ENCODE assay signal across 1 cellular context in the genomic region with DNA sequence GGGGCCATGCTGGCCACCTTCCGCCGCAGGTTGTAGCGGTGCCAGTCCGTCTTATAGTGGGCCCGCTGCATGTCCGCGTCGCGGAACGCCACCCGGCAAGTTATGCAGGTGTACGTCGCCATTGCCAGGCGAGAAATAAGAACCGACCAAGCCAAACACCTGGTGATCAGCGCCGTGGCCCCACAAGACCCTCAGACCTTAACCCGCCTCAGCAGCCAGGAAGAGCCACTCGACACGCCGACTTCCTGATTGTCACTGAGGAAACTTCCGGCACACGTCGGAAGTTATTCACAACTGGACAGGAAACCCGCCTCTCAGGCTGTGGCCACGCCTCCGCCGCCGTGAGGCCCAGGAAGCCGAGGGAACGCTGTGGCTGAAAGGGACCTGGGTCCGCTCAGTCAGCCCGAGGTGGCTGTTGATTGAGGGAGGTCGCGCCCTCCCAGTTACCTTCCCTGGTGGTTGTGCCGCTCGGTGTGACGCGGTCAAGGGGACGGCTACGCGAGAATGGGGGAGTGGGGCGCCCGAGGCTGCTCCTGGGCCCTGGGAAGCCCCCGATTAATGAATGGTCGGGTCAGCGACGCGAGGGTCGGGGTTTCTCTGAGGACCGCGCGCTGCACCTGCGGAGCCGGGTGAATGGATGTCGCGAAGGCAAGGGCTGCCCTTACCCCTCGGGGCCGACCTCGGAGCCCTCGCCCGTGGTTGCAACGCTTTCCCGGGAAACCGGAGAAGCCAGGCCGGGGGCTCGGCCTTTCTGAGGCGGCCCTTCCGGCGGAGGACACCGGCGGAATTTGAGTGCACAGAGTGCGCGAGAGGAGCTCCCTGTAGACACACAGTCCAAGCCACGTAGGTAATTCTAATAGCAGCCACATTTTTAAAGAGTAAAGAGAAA.
TF ChIP-seq lines count a peak whose summit lies in the region.

A gene with protein sequence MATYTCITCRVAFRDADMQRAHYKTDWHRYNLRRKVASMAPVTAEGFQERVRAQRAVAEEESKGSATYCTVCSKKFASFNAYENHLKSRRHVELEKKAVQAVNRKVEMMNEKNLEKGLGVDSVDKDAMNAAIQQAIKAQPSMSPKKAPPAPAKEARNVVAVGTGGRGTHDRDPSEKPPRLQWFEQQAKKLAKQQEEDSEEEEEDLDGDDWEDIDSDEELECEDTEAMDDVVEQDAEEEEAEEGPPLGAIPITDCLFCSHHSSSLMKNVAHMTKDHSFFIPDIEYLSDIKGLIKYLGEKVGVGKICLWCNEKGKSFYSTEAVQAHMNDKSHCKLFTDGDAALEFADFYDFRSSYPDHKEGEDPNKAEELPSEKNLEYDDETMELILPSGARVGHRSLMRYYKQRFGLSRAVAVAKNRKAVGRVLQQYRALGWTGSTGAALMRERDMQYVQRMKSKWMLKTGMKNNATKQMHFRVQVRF (minus strand): TSS at position 257 of the 889 bp plus-strand sequence. CDS start 135 bp downstream, at position 122.

TF ChIP-seq in GM23338, 12 proteins besides CTCF, POLR2A, EP300 and RAD21 (continued from another document):
- TF ChIP-seq, protein P1, sequence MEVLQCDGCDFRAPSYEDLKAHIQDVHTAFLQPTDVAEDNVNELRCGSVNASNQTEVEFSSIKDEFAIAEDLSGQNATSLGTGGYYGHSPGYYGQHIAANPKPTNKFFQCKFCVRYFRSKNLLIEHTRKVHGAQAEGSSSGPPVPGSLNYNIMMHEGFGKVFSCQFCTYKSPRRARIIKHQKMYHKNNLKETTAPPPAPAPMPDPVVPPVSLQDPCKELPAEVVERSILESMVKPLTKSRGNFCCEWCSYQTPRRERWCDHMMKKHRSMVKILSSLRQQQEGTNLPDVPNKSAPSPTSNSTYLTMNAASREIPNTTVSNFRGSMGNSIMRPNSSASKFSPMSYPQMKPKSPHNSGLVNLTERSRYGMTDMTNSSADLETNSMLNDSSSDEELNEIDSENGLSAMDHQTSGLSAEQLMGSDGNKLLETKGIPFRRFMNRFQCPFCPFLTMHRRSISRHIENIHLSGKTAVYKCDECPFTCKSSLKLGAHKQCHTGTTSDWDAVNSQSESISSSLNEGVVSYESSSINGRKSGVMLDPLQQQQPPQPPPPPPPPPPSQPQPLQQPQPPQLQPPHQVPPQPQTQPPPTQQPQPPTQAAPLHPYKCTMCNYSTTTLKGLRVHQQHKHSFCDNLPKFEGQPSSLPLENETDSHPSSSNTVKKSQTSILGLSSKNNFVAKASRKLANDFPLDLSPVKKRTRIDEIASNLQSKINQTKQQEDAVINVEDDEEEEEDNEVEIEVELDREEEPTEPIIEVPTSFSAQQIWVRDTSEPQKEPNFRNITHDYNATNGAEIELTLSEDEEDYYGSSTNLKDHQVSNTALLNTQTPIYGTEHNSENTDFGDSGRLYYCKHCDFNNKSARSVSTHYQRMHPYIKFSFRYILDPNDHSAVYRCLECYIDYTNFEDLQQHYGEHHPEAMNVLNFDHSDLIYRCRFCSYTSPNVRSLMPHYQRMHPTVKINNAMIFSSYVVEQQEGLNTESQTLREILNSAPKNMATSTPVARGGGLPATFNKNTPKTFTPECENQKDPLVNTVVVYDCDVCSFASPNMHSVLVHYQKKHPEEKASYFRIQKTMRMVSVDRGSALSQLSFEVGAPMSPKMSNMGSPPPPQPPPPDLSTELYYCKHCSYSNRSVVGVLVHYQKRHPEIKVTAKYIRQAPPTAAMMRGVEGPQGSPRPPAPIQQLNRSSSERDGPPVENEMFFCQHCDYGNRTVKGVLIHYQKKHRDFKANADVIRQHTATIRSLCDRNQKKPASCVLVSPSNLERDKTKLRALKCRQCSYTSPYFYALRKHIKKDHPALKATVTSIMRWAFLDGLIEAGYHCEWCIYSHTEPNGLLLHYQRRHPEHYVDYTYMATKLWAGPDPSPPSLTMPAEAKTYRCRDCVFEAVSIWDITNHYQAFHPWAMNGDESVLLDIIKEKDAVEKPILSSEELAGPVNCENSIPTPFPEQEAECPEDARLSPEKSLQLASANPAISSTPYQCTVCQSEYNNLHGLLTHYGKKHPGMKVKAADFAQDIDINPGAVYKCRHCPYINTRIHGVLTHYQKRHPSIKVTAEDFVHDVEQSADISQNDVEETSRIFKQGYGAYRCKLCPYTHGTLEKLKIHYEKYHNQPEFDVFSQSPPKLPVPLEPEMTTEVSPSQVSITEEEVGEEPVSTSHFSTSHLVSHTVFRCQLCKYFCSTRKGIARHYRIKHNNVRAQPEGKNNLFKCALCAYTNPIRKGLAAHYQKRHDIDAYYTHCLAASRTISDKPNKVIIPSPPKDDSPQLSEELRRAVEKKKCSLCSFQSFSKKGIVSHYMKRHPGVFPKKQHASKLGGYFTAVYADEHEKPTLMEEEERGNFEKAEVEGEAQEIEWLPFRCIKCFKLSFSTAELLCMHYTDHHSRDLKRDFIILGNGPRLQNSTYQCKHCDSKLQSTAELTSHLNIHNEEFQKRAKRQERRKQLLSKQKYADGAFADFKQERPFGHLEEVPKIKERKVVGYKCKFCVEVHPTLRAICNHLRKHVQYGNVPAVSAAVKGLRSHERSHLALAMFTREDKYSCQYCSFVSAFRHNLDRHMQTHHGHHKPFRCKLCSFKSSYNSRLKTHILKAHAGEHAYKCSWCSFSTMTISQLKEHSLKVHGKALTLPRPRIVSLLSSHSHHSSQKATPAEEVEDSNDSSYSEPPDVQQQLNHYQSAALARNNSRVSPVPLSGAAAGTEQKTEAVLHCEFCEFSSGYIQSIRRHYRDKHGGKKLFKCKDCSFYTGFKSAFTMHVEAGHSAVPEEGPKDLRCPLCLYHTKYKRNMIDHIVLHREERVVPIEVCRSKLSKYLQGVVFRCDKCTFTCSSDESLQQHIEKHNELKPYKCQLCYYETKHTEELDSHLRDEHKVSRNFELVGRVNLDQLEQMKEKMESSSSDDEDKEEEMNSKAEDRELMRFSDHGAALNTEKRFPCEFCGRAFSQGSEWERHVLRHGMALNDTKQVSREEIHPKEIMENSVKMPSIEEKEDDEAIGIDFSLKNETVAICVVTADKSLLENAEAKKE (CRISPR knock-in tag; IDR thresholded peaks at IDR 0.05): no peak
- TF ChIP-seq JUNB (IDR thresholded peaks at IDR 0.05; ENCODE audit: unreplicated experiment) (no peak), POLR2AphosphoS5 (IDR thresholded peaks at IDR 0.05; ENCODE audit: low read depth) (peak; percentile 100), NANOG (IDR thresholded peaks at IDR 0.05; ENCODE audit: borderline replicate concordance) (no peak)
